In the genomic region with DNA sequence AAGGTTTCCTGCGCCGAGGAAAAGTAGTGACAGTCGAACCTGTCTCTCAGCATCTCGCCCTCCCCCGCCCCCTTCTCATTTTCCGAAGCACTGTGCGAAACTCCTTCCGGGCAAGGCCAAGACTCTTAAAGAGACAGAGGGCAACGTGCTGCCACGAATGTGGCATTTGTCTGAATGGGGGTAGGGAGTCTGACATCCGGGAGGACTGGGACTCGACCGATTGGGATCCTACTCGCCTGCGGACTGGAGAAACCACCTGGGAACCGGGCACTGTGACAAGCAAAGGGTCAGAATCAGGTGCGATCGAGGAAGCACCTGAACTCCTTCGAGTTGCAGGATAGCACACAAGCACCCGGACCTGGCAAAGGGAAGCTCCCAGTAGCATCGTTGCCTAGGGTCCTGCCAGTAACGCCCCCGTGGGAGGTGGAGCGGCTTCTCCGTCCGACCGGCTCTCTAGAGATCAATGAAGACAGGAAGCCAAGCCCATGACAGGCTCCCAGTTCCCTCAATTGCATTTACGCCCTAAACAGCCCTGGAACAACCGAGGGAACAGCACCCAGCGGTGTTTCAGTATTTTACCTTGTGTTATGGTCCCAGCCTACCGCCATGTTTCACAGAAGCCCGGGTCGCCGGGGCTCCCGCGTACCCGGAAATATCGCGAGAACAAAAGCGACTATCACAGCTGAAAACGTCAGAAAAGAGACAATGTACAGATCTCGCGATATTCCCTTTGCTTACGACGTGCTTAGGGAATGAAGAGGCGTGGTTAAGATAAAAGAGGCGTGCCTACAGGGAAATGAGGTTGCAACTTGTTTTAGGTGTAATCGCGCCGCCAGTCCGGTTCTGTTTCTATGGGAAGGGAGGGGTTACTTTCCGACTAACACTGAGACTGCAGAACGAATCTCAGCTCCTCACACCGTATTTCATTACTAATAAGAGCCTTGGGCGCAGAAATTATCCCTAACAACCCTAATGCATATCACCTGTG, we compare ENCODE assay signal across 8 cellular contexts.
DNase-seq lines count a peak whose midpoint lies in the region; ATAC-seq and TF ChIP-seq lines count a peak whose summit lies in the region.

A gene with protein sequence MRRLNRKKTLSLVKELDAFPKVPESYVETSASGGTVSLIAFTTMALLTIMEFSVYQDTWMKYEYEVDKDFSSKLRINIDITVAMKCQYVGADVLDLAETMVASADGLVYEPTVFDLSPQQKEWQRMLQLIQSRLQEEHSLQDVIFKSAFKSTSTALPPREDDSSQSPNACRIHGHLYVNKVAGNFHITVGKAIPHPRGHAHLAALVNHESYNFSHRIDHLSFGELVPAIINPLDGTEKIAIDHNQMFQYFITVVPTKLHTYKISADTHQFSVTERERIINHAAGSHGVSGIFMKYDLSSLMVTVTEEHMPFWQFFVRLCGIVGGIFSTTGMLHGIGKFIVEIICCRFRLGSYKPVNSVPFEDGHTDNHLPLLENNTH (minus strand): TSS at position 637 of the 988 bp plus-strand sequence. CDS start 9,539 bp downstream, outside the sequence.

- H3K36me3 Mint-ChIP-seq in nephron progenitor cell (ENCODE audit: low read depth), result peaks cover 29% of the 10 kb centered on the region

- H3K79me2 ChIP-seq in MM.1S (ENCODE audit: low read length), result peaks cover 51% of the 10 kb centered on the region

- no peaks in the 10 kb centered on the region for H3K9me3 ChIP-seq in ES-I3 (ENCODE audit: control insufficient read depth, insufficient read depth, low read length)
- H3K9me3 ChIP-seq in HAP-1, result no peaks in the 10 kb centered on the region
- no peaks in the 10 kb centered on the region for H3K9me3 ChIP-seq in MM.1S (replicated peaks; ENCODE audit: insufficient read depth, low read length)

- peaks cover 11% of the 10 kb centered on the region for H3K27me3 Mint-ChIP-seq in nephron progenitor cell (ENCODE audit: low read depth, poor library complexity)
- no peaks in the 10 kb centered on the region for H3K27me3 Mint-ChIP-seq in stimulated activated naive CD8-positive, alpha-beta T cell treated with anti-CD3 and anti-CD28 coated beads, Interleukin-15, amount 100 ng/mL, for 72 hours

- no peaks in the 10 kb centered on the region for H3K36me3 ChIP-seq in ES-I3 (ENCODE audit: insufficient read depth, low read length)
- H3K36me3 ChIP-seq in HAP-1 (replicated peaks), result peaks cover 3% of the 10 kb centered on the region
- H3K36me3 ChIP-seq in MM.1S (replicated peaks; ENCODE audit: insufficient read depth, low read length), result peaks cover 8% of the 10 kb centered on the region; the same call in 1 of the 2 replicates

- peak; percentile 95 for ATAC-seq in stimulated activated naive CD8-positive, alpha-beta T cell treated with anti-CD3 and anti-CD28 coated beads, Interleukin-15, amount 100 ng/mL, for 72 hours

- DNase-seq in HAP-1 (ENCODE audit: low spot score in 2 of 2) (peak; percentile 94 to 98), MM.1S (peak; percentile 99), SIG-M5 (lab: John Stamatoyannopoulos, UW) (peak; percentile 95), activated gamma-delta T cell (lab: John Stamatoyannopoulos, UW) (peak; percentile 59), fibroblast of the conjunctiva (ENCODE audit: low read depth) (peak; percentile 99), nephron progenitor cell (peak; percentile 86)
- DNase-seq in stimulated activated naive CD8-positive, alpha-beta T cell treated with anti-CD3 and anti-CD28 coated beads, Interleukin-15, amount 100 ng/mL, for 72 hours, result peak; percentile 86 to 92

- H4K20me1 ChIP-seq in MM.1S (ENCODE audit: insufficient read depth, low read length), result no peaks in the 10 kb centered on the region; the same call in 1 of the 2 replicates

- in situ Hi-C loops in HAP-1 (cut with MboI; ENCODE audit: low sequenced_read_pairs), result no loop called here

- H3K27me3 ChIP-seq in HAP-1 (ENCODE audit: low read depth), result no peaks in the 10 kb centered on the region; the same call in 1 of the 2 replicates
- H3K27me3 ChIP-seq in MM.1S (replicated peaks; ENCODE audit: insufficient read depth, low read length), result no peaks in the 10 kb centered on the region

- H3F3A ChIP-seq in MM.1S (ENCODE audit: insufficient read depth, low read length), result peaks cover 14% of the 10 kb centered on the region

- peak within 1 kb of the TSS; percentile 62 for H3K4me2 ChIP-seq in MM.1S (ENCODE audit: low read depth, low read length)

- no peak for TF ChIP-seq CTCF in MM.1S (IDR thresholded peaks at IDR 0.05; ENCODE audit: low read length)
- no peak for TF ChIP-seq CTCF in nephron progenitor cell (IDR thresholded peaks at IDR 0.05)

- peaks cover 4% of the 10 kb centered on the region for H3K9me3 Mint-ChIP-seq in nephron progenitor cell
- H3K9me3 Mint-ChIP-seq in stimulated activated naive CD8-positive, alpha-beta T cell treated with anti-CD3 and anti-CD28 coated beads, Interleukin-15, amount 100 ng/mL, for 72 hours, result no peaks in the 10 kb centered on the region

- H3K4me3 Mint-ChIP-seq in nephron progenitor cell, result peak within 1 kb of the TSS; percentile 95
- H3K4me3 Mint-ChIP-seq in stimulated activated naive CD8-positive, alpha-beta T cell treated with anti-CD3 and anti-CD28 coated beads, Interleukin-15, amount 100 ng/mL, for 72 hours, result peak within 1 kb of the TSS; percentile 86 to 98

- peak within 1 kb of the TSS; percentile 98 for H3K27ac ChIP-seq in MM.1S (ENCODE audit: low read length)

- no peaks in the 10 kb centered on the region for H3K9me2 ChIP-seq in MM.1S (replicated peaks; ENCODE audit: insufficient read depth, low read length)

- H3K4me3 ChIP-seq in HAP-1 (peak within 1 kb of the TSS; percentile 92), MM.1S (ENCODE audit: low read length) (peak within 1 kb of the TSS; percentile 85)

- H3K4me1 Mint-ChIP-seq in nephron progenitor cell, result peaks cover 28% of the 10 kb centered on the region
- peaks cover 30% of the 10 kb centered on the region for H3K4me1 Mint-ChIP-seq in stimulated activated naive CD8-positive, alpha-beta T cell treated with anti-CD3 and anti-CD28 coated beads, Interleukin-15, amount 100 ng/mL, for 72 hours

- H2AFZ ChIP-seq in MM.1S (ENCODE audit: low read length), result peak within 1 kb of the TSS; percentile 84

- H3K9ac ChIP-seq in ES-I3 (ENCODE audit: low read depth, low read length) (peak within 1 kb of the TSS; percentile 82), MM.1S (ENCODE audit: low read length) (peak within 1 kb of the TSS; percentile 98)

- H3K27ac Mint-ChIP-seq in nephron progenitor cell, result peak within 1 kb of the TSS; percentile 99
- peak within 1 kb of the TSS; percentile 98 to 99 for H3K27ac Mint-ChIP-seq in stimulated activated naive CD8-positive, alpha-beta T cell treated with anti-CD3 and anti-CD28 coated beads, Interleukin-15, amount 100 ng/mL, for 72 hours

- H3K4me1 ChIP-seq in ES-I3 (ENCODE audit: insufficient read depth, low read length), result no peaks in the 10 kb centered on the region
- H3K4me1 ChIP-seq in HAP-1, result peaks cover 12% of the 10 kb centered on the region; the same call in 1 of the 2 replicates
- H3K4me1 ChIP-seq in MM.1S (ENCODE audit: low read length), result peaks cover 30% of the 10 kb centered on the region

Comparison
In these comparisons a context has a peak if more than half of its experiments do, and no peak if none do; other contexts are left out.
1. Peak in every context shown above with its lines: DNase-seq, ATAC-seq, H3K4me3 ChIP-seq and H3K27ac ChIP-seq.